ENCODE assay signal across 16 cellular contexts in genomic region chr17:15894913-15895658, GRCh38. TPM values are rescaled to one million over a fixed set of nuclear protein-coding genes. Genes with fewer than 3 reads are reported as not detected.
A peak's percentile ranks its signal among the peaks of the same experiment; 100 is the strongest.
DNase-seq lines count a peak whose midpoint lies in the region; ATAC-seq and TF ChIP-seq lines count a peak whose summit lies in the region.
"Had no signal": no experiment of that assay in that cellular context is flagged by ENCODE, and none has a peak within 500 bp of the region (broad histone marks: within the 10 kb centered on the region; RNA-seq: fewer than 3 reads in every experiment).

No MANE protein-coding gene starts in this region.

- H3K9me3 ChIP-seq in tibial artery: no peaks in the 10 kb centered on the region
- H3K9me3 ChIP-seq: HAP-1 had no signal

- no peaks in the 10 kb centered on the region for H3K27me3 ChIP-seq in tibial artery

- POLR2A ChIA-PET in WTC11 (lab: Charles Lee): no interaction called here

- no peaks in the 10 kb centered on the region for H3K9me3 Mint-ChIP-seq in activated naive CD4-positive, alpha-beta T cell treated with anti-CD3 and anti-CD28 coated beads, Interleukin-2, amount 50 U/mL, for 24 hours
- H3K9me3 Mint-ChIP-seq in WTC11: peaks cover 4% of the 10 kb centered on the region
- H3K9me3 Mint-ChIP-seq in dendritic cell treated with granulocyte-macrophage colony-stimulating factor and Interleukin-4, amounts not matched to agents 40 ng/mL and 50 ng/mL, for 4 days: peaks cover 12% of the 10 kb centered on the region
- peaks cover 4% of the 10 kb centered on the region for H3K9me3 Mint-ChIP-seq in progenitor cell of endocrine pancreas (ENCODE audit: low read depth)

- no peak overlapping the region for H3K4me3 Mint-ChIP-seq in activated naive CD4-positive, alpha-beta T cell treated with anti-CD3 and anti-CD28 coated beads, Interleukin-2, amount 50 U/mL, for 24 hours
- H3K4me3 Mint-ChIP-seq in WTC11 (no peak overlapping the region), progenitor cell of endocrine pancreas (ENCODE audit: low read depth) (no peak overlapping the region)
- H3K4me3 Mint-ChIP-seq in dendritic cell treated with granulocyte-macrophage colony-stimulating factor and Interleukin-4, amounts not matched to agents 40 ng/mL and 50 ng/mL, for 4 days: no peak overlapping the region
- H3K4me3 Mint-ChIP-seq: CD14-positive monocyte; CD8-positive, alpha-beta T cell; HFFc6; IgD-negative memory B cell had no signal

- CTCF ChIA-PET in WTC11 (lab: Charles Lee): interaction anchor here (0.6 to 1.0 kb wide), 3 partner anchors 13 to 124 kb away, joined by 3 to 4 read pairs (median 3); no protein-coding TSS in a partner anchor

- intact Hi-C loops in dendritic cell treated with granulocyte-macrophage colony-stimulating factor and Interleukin-4, amounts not matched to agents 40 ng/mL and 50 ng/mL, for 4 days (cut with micrococcal nuclease): no loop called here
- intact Hi-C loops in tibial artery (cut with DNase I; ENCODE audit: low total_unique reads): no loop called here

- no peaks in the 10 kb centered on the region for H3K36me3 Mint-ChIP-seq in activated naive CD4-positive, alpha-beta T cell treated with anti-CD3 and anti-CD28 coated beads, Interleukin-2, amount 50 U/mL, for 24 hours
- H3K36me3 Mint-ChIP-seq in WTC11 (no peaks in the 10 kb centered on the region), progenitor cell of endocrine pancreas (ENCODE audit: insufficient read depth) (no peaks in the 10 kb centered on the region)
- no peaks in the 10 kb centered on the region for H3K36me3 Mint-ChIP-seq in dendritic cell treated with granulocyte-macrophage colony-stimulating factor and Interleukin-4, amounts not matched to agents 40 ng/mL and 50 ng/mL, for 4 days (ENCODE audit: low read depth)
- H3K36me3 Mint-ChIP-seq: CD14-positive monocyte, IgD-negative memory B cell had no signal

- no peak overlapping the region for H3K4me3 ChIP-seq in tibial artery
- H3K4me3 ChIP-seq: HAP-1 had no signal

- no peaks in the 10 kb centered on the region for H3K4me1 ChIP-seq in tibial artery
- H3K4me1 ChIP-seq: HAP-1 had no signal

- no peak for ATAC-seq in WTC11
- ATAC-seq: CD8-positive, alpha-beta T cell had no signal

- peaks cover 25% of the 10 kb centered on the region for H3K4me1 Mint-ChIP-seq in activated naive CD4-positive, alpha-beta T cell treated with anti-CD3 and anti-CD28 coated beads, Interleukin-2, amount 50 U/mL, for 24 hours
- H3K4me1 Mint-ChIP-seq in WTC11 (peaks cover 9% of the 10 kb centered on the region), progenitor cell of endocrine pancreas (ENCODE audit: low read depth) (peaks cover 18% of the 10 kb centered on the region)
- H3K4me1 Mint-ChIP-seq in dendritic cell treated with granulocyte-macrophage colony-stimulating factor and Interleukin-4, amounts not matched to agents 40 ng/mL and 50 ng/mL, for 4 days (ENCODE audit: low read depth): peaks cover 22% of the 10 kb centered on the region

- TF ChIP-seq CTCF in WTC11 (IDR thresholded peaks at IDR 0.05) (no peak), progenitor cell of endocrine pancreas (IDR thresholded peaks at IDR 0.05; ENCODE audit: unreplicated experiment) (no peak), tibial artery (IDR thresholded peaks at IDR 0.05) (no peak)

- no peak overlapping the region for H3K27ac ChIP-seq in tibial artery
- H3K27ac ChIP-seq: 22Rv1, HL-60 had no signal

- H3K27me3 Mint-ChIP-seq in activated naive CD4-positive, alpha-beta T cell treated with anti-CD3 and anti-CD28 coated beads, Interleukin-2, amount 50 U/mL, for 24 hours: no peaks in the 10 kb centered on the region
- H3K27me3 Mint-ChIP-seq in WTC11 (ENCODE audit: low read depth): no peaks in the 10 kb centered on the region
- H3K27me3 Mint-ChIP-seq in dendritic cell treated with granulocyte-macrophage colony-stimulating factor and Interleukin-4, amounts not matched to agents 40 ng/mL and 50 ng/mL, for 4 days: peaks cover 10% of the 10 kb centered on the region
- H3K27me3 Mint-ChIP-seq in progenitor cell of endocrine pancreas: no peaks in the 10 kb centered on the region

- H3K36me3 ChIP-seq in tibial artery: no peaks in the 10 kb centered on the region
- H3K36me3 ChIP-seq: HAP-1 had no signal

- DNase-seq in activated naive CD4-positive, alpha-beta T cell (lab: John Stamatoyannopoulos, UW): no peak
- no peak for DNase-seq in WTC11 (ENCODE audit: low spot score)
- no peak for DNase-seq in progenitor cell of endocrine pancreas (ENCODE audit: low spot score, unreplicated experiment)
- no peak for DNase-seq in tibial artery
- DNase-seq in NCI-H524 (lab: John Stamatoyannopoulos, UW): no peak
- DNase-seq in DMS53 treated with DMSO at 0.1 percent for 48 hours (lab: John Stamatoyannopoulos, UW; ENCODE audit: unreplicated experiment): no peak
- DNase-seq: CD8-positive, alpha-beta T cell; COR-L47; HFFc6 had no signal

- H3K27ac Mint-ChIP-seq in activated naive CD4-positive, alpha-beta T cell treated with anti-CD3 and anti-CD28 coated beads, Interleukin-2, amount 50 U/mL, for 24 hours: peak overlapping the region; percentile 4
- no peak overlapping the region for H3K27ac Mint-ChIP-seq in WTC11
- peak overlapping the region; percentile 7 for H3K27ac Mint-ChIP-seq in dendritic cell treated with granulocyte-macrophage colony-stimulating factor and Interleukin-4, amounts not matched to agents 40 ng/mL and 50 ng/mL, for 4 days
- H3K27ac Mint-ChIP-seq in progenitor cell of endocrine pancreas: peak overlapping the region; percentile 42
- H3K27ac Mint-ChIP-seq: HFFc6 had no signal

TF ChIP-seq in WTC11, 78 proteins besides CTCF, POLR2A, EP300 and RAD21:
- TF ChIP-seq E2F1 (CRISPR knock-in tag; IDR thresholded peaks at IDR 0.05): no peak
- peak; percentile 75 for TF ChIP-seq PRDM15 (CRISPR knock-in tag; IDR thresholded peaks at IDR 0.05)

RNA-seq across cellular contexts. Expression of gene ADORA2B, which starts 49.8 kb away (rescaled TPM):
- 4.2 to 5.1 TPM (median 4.9 TPM) in 3 replicates for total RNA-seq in WTC11 (2021)
- total RNA-seq in progenitor cell of endocrine pancreas: 0.48 and 0.67 TPM in 2 replicates
- total RNA-seq: CD8-positive, alpha-beta T cell had no signal
